ENCODE assay signal across 9 cellular contexts in genomic region chr10:95756061-95756751, GRCh38. TPM values are rescaled to one million over a fixed set of nuclear protein-coding genes. Genes with fewer than 3 reads are reported as not detected.
DNase-seq lines count a peak whose midpoint lies in the region; ATAC-seq and TF ChIP-seq lines count a peak whose summit lies in the region.
"Had no signal": no experiment of that assay in that cellular context is flagged by ENCODE, and none has a peak within 500 bp of the region (broad histone marks: within the 10 kb centered on the region; RNA-seq: fewer than 3 reads in every experiment).

A gene with protein sequence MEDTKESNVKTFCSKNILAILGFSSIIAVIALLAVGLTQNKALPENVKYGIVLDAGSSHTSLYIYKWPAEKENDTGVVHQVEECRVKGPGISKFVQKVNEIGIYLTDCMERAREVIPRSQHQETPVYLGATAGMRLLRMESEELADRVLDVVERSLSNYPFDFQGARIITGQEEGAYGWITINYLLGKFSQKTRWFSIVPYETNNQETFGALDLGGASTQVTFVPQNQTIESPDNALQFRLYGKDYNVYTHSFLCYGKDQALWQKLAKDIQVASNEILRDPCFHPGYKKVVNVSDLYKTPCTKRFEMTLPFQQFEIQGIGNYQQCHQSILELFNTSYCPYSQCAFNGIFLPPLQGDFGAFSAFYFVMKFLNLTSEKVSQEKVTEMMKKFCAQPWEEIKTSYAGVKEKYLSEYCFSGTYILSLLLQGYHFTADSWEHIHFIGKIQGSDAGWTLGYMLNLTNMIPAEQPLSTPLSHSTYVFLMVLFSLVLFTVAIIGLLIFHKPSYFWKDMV (plus strand): TSS chr10:95756163. CDS start chr10:95756240, 77 bp downstream.

- peak within 1 kb of the TSS; percentile 58 for H3K4me3 Mint-ChIP-seq in activated CD8-positive, alpha-beta T cell treated with anti-CD3 and anti-CD28 coated beads for 36 hours

- H3K4me3 ChIP-seq in left ventricle myocardium inferior = peak within 1 kb of the TSS; percentile 65
- H3K4me3 ChIP-seq in rectal smooth muscle tissue (ENCODE audit: low read length) = peak within 1 kb of the TSS; percentile 65
- H3K4me3 ChIP-seq: body of pancreas had no signal

- no peak for TF ChIP-seq CTCF in activated CD8-positive, alpha-beta T cell treated with anti-CD3 and anti-CD28 coated beads for 36 hours (IDR thresholded peaks at IDR 0.05)
- TF ChIP-seq CTCF in left ventricle myocardium inferior (IDR thresholded peaks at IDR 0.05; ENCODE audit: borderline replicate concordance) (no peak), GM13977 (IDR thresholded peaks at IDR 0.05; ENCODE audit: extremely low read depth, insufficient read depth, missing control alignments) (no peak)

- peaks cover 19% of the 10 kb centered on the region for H3K27me3 Mint-ChIP-seq in activated CD8-positive, alpha-beta T cell treated with anti-CD3 and anti-CD28 coated beads for 36 hours

- H3K27ac Mint-ChIP-seq in activated CD8-positive, alpha-beta T cell treated with anti-CD3 and anti-CD28 coated beads for 36 hours = peak within 1 kb of the TSS; percentile 34

- H3K4me1 Mint-ChIP-seq in activated CD8-positive, alpha-beta T cell treated with anti-CD3 and anti-CD28 coated beads for 36 hours (ENCODE audit: low read depth) = peaks cover 6% of the 10 kb centered on the region

- peak within 1 kb of the TSS; percentile 34 for H3K9ac ChIP-seq in rectal smooth muscle tissue (ENCODE audit: low read length)

- POLR2A ChIA-PET in activated CD8-positive, alpha-beta T cell treated with anti-CD3 and anti-CD28 coated beads for 36 hours (lab: Charles Lee) = no interaction called here

- ATAC-seq in GM21529 (IDR thresholded peaks at IDR 0.05; ENCODE audit: unreplicated experiment) = peak; percentile 23
- no peak for ATAC-seq in activated CD8-positive, alpha-beta T cell treated with anti-CD3 and anti-CD28 coated beads for 36 hours
- no peak for ATAC-seq in HG03442 (IDR thresholded peaks at IDR 0.05; ENCODE audit: unreplicated experiment)
- no peak for ATAC-seq in GM21381 (IDR thresholded peaks at IDR 0.05; ENCODE audit: unreplicated experiment)
- ATAC-seq: body of pancreas had no signal

- CTCF ChIA-PET in activated CD8-positive, alpha-beta T cell treated with anti-CD3 and anti-CD28 coated beads for 36 hours (lab: Charles Lee) = interaction anchor here (0.7 to 2.4 kb wide), 4 partner anchors 14 to 85 kb away, joined by 3 to 7 read pairs (median 6); partner anchors contain the start of gene TCTN3

- in situ Hi-C loops in GM13977 (cut with MboI; ENCODE audit: low pct_unique_long_range_greater_than_20kb, low sequenced_read_pairs, unreplicated experiment) = loop anchor here (10.0 kb wide), 1 partner anchor 89 kb away; no protein-coding TSS in a partner anchor

- H3K27ac ChIP-seq in left ventricle myocardium inferior (replicated peaks) = peak within 1 kb of the TSS; percentile 79
- peak within 1 kb of the TSS; percentile 84 for H3K27ac ChIP-seq in rectal smooth muscle tissue (ENCODE audit: low read depth, low read length)

- intact Hi-C loops in activated CD8-positive, alpha-beta T cell treated with anti-CD3 and anti-CD28 coated beads for 36 hours (cut with micrococcal nuclease) = no loop called here
- intact Hi-C loops in left ventricle myocardium inferior (cut with micrococcal nuclease) = no loop called here

- H3K9me3 ChIP-seq in left ventricle myocardium inferior (replicated peaks) = no peaks in the 10 kb centered on the region
- H3K9me3 ChIP-seq: body of pancreas had no signal

- DNase-seq in AG08396 (ENCODE audit: low spot score) (peak; percentile 47), left ventricle myocardium inferior (no peak), GM13977 (ENCODE audit: low spot score) (no peak)
- DNase-seq in activated CD8-positive, alpha-beta T cell treated with anti-CD3 and anti-CD28 coated beads for 36 hours = no peak

- peaks cover 38% of the 10 kb centered on the region for H3K4me1 ChIP-seq in left ventricle myocardium inferior
- peaks cover 24% of the 10 kb centered on the region for H3K4me1 ChIP-seq in rectal smooth muscle tissue (ENCODE audit: control insufficient read depth, insufficient read depth, low read length)
- H3K4me1 ChIP-seq: body of pancreas had no signal

- H3K27me3 ChIP-seq in left ventricle myocardium inferior (ENCODE audit: low read depth) (peaks cover 32% of the 10 kb centered on the region), rectal smooth muscle tissue (ENCODE audit: control insufficient read depth, insufficient read depth, low read length) (no peaks in the 10 kb centered on the region)
- H3K27me3 ChIP-seq: body of pancreas had no signal

- H3K36me3 ChIP-seq in left ventricle myocardium inferior (no peaks in the 10 kb centered on the region), rectal smooth muscle tissue (ENCODE audit: control insufficient read depth, insufficient read depth, low read length) (no peaks in the 10 kb centered on the region)

- no peaks in the 10 kb centered on the region for H3K9me3 Mint-ChIP-seq in activated CD8-positive, alpha-beta T cell treated with anti-CD3 and anti-CD28 coated beads for 36 hours

- no peaks in the 10 kb centered on the region for H3K36me3 Mint-ChIP-seq in activated CD8-positive, alpha-beta T cell treated with anti-CD3 and anti-CD28 coated beads for 36 hours (ENCODE audit: low read depth)

RNA-seq across cellular contexts. Expression of the gene that starts here (rescaled TPM):
- total RNA-seq in activated CD8-positive, alpha-beta T cell treated with anti-CD3 and anti-CD28 coated beads for 36 hours = 1 to 10 TPM; 4.4 to 4.6 TPM
- 7.7 TPM for total RNA-seq in left ventricle myocardium inferior
